Comparison of ENCODE assay signal across 22 cellular contexts in the genomic region with DNA sequence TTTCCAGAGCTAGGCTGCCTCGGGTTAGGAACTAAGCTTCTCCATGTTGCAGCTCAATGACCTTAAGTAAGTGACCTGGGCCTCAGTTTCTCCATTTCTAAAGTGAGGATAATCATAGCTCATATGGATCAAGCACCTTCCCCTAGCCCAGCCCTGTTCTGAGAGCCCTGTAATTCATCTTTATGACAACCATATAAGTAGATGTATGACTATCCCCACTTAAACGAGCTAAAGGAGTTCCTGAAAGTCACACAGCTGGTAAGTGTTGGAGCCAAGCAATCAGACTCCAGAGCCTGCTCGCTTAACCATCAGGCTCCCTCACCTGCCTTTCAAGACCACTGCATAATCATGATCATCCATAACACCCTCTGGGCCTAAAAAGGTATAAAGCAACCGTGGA.
"Had no signal": no experiment of that assay in that cellular context is flagged by ENCODE, and none has a peak within 500 bp of the region (broad histone marks: within the 10 kb centered on the region; RNA-seq: fewer than 3 reads in every experiment).

No MANE protein-coding gene starts in this region.

- H3K4me3 Mint-ChIP-seq: IgD-negative memory B cell had no signal

- ATAC-seq: K562, Panc1, PC-3 had no signal

- H3K9me3 ChIP-seq: SK-N-SH had no signal

- H3K9me3 Mint-ChIP-seq: IgD-negative memory B cell had no signal

- H3K4me1 Mint-ChIP-seq: IgD-negative memory B cell had no signal

- DNase-seq: NCI-H1092, NCI-H1105 treated with DMSO at 0.1 percent for 48 hours, NCI-H1417 treated with DMSO at 0.1 percent for 48 hours, NCI-H146, NCI-H2029, NCI-H2081 treated with DMSO at 0.1 percent for 48 hours, NCI-H2171, NCI-H226, NCI-H446, NCI-H510A, NCI-H524 treated with DMSO at 0.1 percent for 48 hours, NCI-H69, NCI-H774, PC-3, SHP77, SK-N-SH, SW 1271 had no signal

- H3K9ac ChIP-seq: KMS-11, SK-N-SH had no signal

- H3K36me3 Mint-ChIP-seq: IgD-negative memory B cell had no signal

- H3K27ac Mint-ChIP-seq: IgD-negative memory B cell had no signal

- H3K4me2 ChIP-seq: KMS-11, SK-N-SH had no signal

- H3K27ac ChIP-seq: HL-60, KMS-11 had no signal

- H3K4me3 ChIP-seq: K562 had no signal
